In the genomic region with DNA sequence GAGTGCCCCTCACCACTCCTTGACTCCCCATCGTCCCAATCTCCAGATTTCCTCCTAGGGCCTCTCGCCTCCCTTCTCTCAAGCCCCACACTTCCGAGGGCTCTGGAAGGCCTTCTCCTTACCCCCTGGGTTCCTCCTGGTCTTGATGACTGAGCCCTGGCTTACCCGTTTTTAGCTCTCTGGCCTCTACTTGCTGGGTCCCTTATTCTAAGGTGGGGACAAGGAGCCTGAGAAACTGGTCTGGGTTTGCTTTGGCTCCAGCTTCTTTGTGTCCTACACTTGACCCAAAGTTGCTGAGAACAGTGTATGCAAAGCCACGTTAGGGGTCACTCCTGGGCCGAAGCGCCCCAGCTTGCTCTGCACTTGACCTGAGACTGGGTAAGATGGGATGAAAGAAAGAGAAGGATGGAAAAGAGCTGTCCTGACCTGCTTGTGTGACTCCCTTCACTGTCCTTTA, we compare ENCODE assay signal across 8 cellular contexts. TPM values are rescaled to one million over a fixed set of nuclear protein-coding genes. Genes with fewer than 3 reads are reported as not detected.
DNase-seq lines count a peak whose midpoint lies in the region; ATAC-seq and TF ChIP-seq lines count a peak whose summit lies in the region.

No MANE protein-coding gene starts in this region.

- intact Hi-C loops in lower lobe of right lung (cut with DNase I): no loop called here

- H3K4me1 ChIP-seq in lower lobe of right lung (peaks cover 26% of the 10 kb centered on the region), upper lobe of left lung (peaks cover 12 to 22% (median 14%) of the 10 kb centered on the region in 4 donors)

- H3K27me3 ChIP-seq in lower lobe of right lung (ENCODE audit: low read depth) (no peaks in the 10 kb centered on the region), upper lobe of left lung (no peaks in the 10 kb centered on the region)

- no peak for TF ChIP-seq POLR2A in upper lobe of left lung (IDR thresholded peaks at IDR 0.05)

- no peak for TF ChIP-seq EP300 in upper lobe of left lung (IDR thresholded peaks at IDR 0.05)

- ATAC-seq in GM21786 (IDR thresholded peaks at IDR 0.05; ENCODE audit: unreplicated experiment): peak; percentile 3
- ATAC-seq in lower lobe of right lung: peak; percentile 8 to 48
- ATAC-seq in upper lobe of left lung (ENCODE audit: low FRiP score in 2 of 2): peak; percentile 23 to 34
- ATAC-seq in GM18858 (IDR thresholded peaks at IDR 0.05; ENCODE audit: unreplicated experiment): no peak

- H3K27ac ChIP-seq in cingulate gyrus (ENCODE audit: low read depth, low read length) (peak overlapping the region; percentile 72), lower lobe of right lung (peak overlapping the region; percentile 83), upper lobe of left lung (peak overlapping the region; percentile 81 to 93 (median 88))

- H3K4me3 ChIP-seq in lower lobe of right lung (peak overlapping the region; percentile 80), upper lobe of left lung (peak overlapping the region; percentile 85 to 95 (median 92))

- no peak for TF ChIP-seq CTCF in lower lobe of right lung (IDR thresholded peaks at IDR 0.05)
- no peak for TF ChIP-seq CTCF in upper lobe of left lung (IDR thresholded peaks at IDR 0.05)

- 10 to 18% methylated on average over 7 of the region's 7 CpGs for WGBS in upper lobe of left lung, 2 donors

- DNase-seq in EH (ENCODE audit: low read depth) (peak; percentile 24), RKO (ENCODE audit: low spot score) (peak; percentile 38), lower lobe of right lung (no peak), upper lobe of left lung (no peak), NCI-H2081 treated with DMSO at 0.1 percent for 48 hours (lab: John Stamatoyannopoulos, UW) (no peak)

- no peaks in the 10 kb centered on the region for H3K9me3 ChIP-seq in lower lobe of right lung
- no peaks in the 10 kb centered on the region for H3K9me3 ChIP-seq in upper lobe of left lung

- peaks cover 9% of the 10 kb centered on the region for H3K36me3 ChIP-seq in lower lobe of right lung
- H3K36me3 ChIP-seq in upper lobe of left lung: no peaks in the 10 kb centered on the region

RNA-seq across cellular contexts. Expression of a gene that starts 0.8 kb away (rescaled TPM):
- total RNA-seq in lower lobe of right lung (13.9 TPM), upper lobe of left lung (10 to 100 TPM in 4 of 6 donors, 1 to 10 TPM in 2; 9.3 to 31.4 (median 16.8) TPM)

RNA-seq across cellular contexts. Expression of a gene that starts 16.7 kb away (rescaled TPM):
- total RNA-seq in lower lobe of right lung (39.1 TPM), upper lobe of left lung (10 to 100 TPM; 26.7 to 87.0 (median 37.9) TPM)

Comparison
In these comparisons a context has a peak if more than half of its experiments do, and no peak if none do; other contexts are left out.
1. DNase-seq: peak in EH (single experiment) and RKO (single experiment); none in lower lobe of right lung (single experiment), upper lobe of left lung (0 of 2) and NCI-H2081 treated with DMSO at 0.1 percent for 48 hours (single experiment).
2. Peak in every context shown above with its lines, with median percentiles within 50 percentile points of each other: H3K27ac ChIP-seq.